15 cellular contexts compared by ENCODE assay signal in the genomic region with DNA sequence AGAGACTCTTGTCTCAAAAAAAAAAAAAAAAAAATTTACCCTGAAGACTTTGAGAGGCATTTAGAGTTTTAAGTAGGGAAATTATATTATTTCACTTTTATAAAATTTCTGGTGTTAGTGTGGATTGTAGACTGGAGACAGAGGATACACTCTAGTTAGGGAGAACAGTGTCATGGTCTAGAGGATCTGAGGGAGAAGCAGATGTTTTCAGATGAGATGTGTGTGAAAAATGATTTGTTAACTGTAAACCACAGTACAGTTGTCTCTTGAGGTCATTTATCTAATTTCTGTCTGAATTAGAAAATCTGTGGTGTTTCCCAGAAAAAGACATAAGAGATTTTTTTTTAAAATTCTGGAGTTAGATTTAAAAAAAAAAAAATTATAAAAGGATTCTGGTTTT.
"Had no signal": no experiment of that assay in that cellular context is flagged by ENCODE, and none has a peak within 500 bp of the region (broad histone marks: within the 10 kb centered on the region; RNA-seq: fewer than 3 reads in every experiment).

No MANE protein-coding gene starts in this region.

- H3K27ac ChIP-seq: neutrophil had no signal

- ATAC-seq: activated CD4-positive, CD25-positive, alpha-beta regulatory T cell treated with anti-CD3 and anti-CD28 coated beads, Interleukin-2, amount 50 U/mL, for 24 hours; natural killer cell had no signal

- H3K4me3 ChIP-seq: lung had no signal

- H3K4me3 Mint-ChIP-seq: activated naive CD8-positive, alpha-beta T cell; natural killer cell; type B pancreatic cell had no signal

- H3K9me3 ChIP-seq: neutrophil had no signal

- H3K4me1 Mint-ChIP-seq: natural killer cell had no signal

- H3K27me3 ChIP-seq: neutrophil had no signal

- DNase-seq: activated CD4-positive, alpha-beta T cell treated with anti-CD3 and anti-CD28 coated beads, Interleukin-2, amount 50 U/mL, for 1 hour; activated effector memory CD4-positive, alpha-beta T cell treated with anti-CD3 and anti-CD28 coated beads, Interleukin-2, amount 50 U/mL, for 16 hours; activated T-cell treated with anti-CD3 and anti-CD28 coated beads for 4 hours; aorta; erythroblast; midbrain; natural killer cell; stimulated activated CD4-positive, alpha-beta T cell treated with anti-CD3 and anti-CD28 coated beads, Interleukin-15, amount 100 ng/mL, for 24 hours; stimulated activated CD4-positive, alpha-beta T cell treated with anti-CD3 and anti-CD28 coated beads, Interleukin-4, amount 100 ng/mL, for 1 hour; stimulated activated naive CD4-positive, alpha-beta T cell treated with Interleukin-2 at 50 U/mL for 16 hours had no signal

- H3K27ac Mint-ChIP-seq: activated naive CD8-positive, alpha-beta T cell had no signal

- H3K27me3 Mint-ChIP-seq: activated naive CD8-positive, alpha-beta T cell; type B pancreatic cell had no signal

- H3K9me3 Mint-ChIP-seq: natural killer cell, type B pancreatic cell had no signal
